ENCODE assay signal across 8 cellular contexts in the genomic region with DNA sequence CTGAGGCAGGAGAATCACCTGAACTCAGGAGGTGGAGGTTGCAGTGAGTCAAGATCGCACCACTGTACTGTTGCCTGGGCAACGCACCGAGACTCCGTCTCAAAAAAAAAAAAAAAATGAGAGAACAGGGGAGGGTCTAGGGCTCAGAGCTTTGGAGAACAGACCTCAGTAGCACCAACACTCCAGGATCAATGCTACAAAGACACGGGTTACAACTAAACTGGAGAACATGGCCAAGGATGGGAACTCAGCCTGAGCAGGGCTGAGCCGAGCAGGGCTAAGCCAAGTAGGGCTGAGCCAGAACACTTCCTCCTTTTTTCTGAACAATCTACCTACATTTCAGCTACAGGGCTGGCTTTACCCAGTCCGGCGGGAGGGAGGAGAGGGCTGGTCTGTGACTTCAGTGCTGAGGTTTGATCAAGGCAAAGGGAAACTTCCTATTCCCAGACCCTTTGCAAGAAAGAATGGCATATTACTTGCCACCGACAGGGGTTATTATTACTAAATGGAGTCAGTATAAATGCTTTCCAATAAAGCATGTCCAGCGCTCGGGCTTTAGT. TPM values are rescaled to one million over a fixed set of nuclear protein-coding genes. Genes with fewer than 3 reads are reported as not detected.
A peak's percentile ranks its signal among the peaks of the same experiment; 100 is the strongest.
DNase-seq lines count a peak whose midpoint lies in the region; ATAC-seq and TF ChIP-seq lines count a peak whose summit lies in the region.

No MANE protein-coding gene starts in this region.

- TF ChIP-seq CTCF in NB4 (IDR thresholded peaks at IDR 0.05; ENCODE audit: low read depth, low read length) (no peak), foreskin fibroblast (IDR thresholded peaks at IDR 0.05; ENCODE audit: low read depth, low read length) (no peak), progenitor cell of endocrine pancreas (IDR thresholded peaks at IDR 0.05; ENCODE audit: unreplicated experiment) (no peak)

- TF ChIP-seq POLR2A in NB4 (IDR thresholded peaks at IDR 0.05; ENCODE audit: extremely low read depth, insufficient read length): no peak

- peak overlapping the region; percentile 72 for H3K4me3 Mint-ChIP-seq in progenitor cell of endocrine pancreas (ENCODE audit: low read depth)

- H3K9me3 Mint-ChIP-seq in progenitor cell of endocrine pancreas (ENCODE audit: low read depth): no peaks in the 10 kb centered on the region

- H3K4me1 Mint-ChIP-seq in progenitor cell of endocrine pancreas (ENCODE audit: low read depth): peaks cover 20% of the 10 kb centered on the region

- peak overlapping the region; percentile 64 for H3K27ac Mint-ChIP-seq in progenitor cell of endocrine pancreas

- DNase-seq in NB4 (ENCODE audit: low read depth) (peak; percentile 92), foreskin fibroblast (no peak), progenitor cell of endocrine pancreas (ENCODE audit: low spot score, unreplicated experiment) (no peak), GOT3 (lab: John Stamatoyannopoulos, UW) (no peak), NCI-H82 (lab: John Stamatoyannopoulos, UW) (no peak)
- DNase-seq in activated CD8-positive, alpha-beta memory T cell treated with anti-CD3 and anti-CD28 coated beads, Interleukin-2, amount 50 U/mL, for 48 hours: peak; percentile 68

- H3K36me3 Mint-ChIP-seq in progenitor cell of endocrine pancreas (ENCODE audit: insufficient read depth): no peaks in the 10 kb centered on the region

- H3K27me3 Mint-ChIP-seq in progenitor cell of endocrine pancreas: no peaks in the 10 kb centered on the region

- ATAC-seq in GM18499 (IDR thresholded peaks at IDR 0.05; ENCODE audit: insufficient read depth, unreplicated experiment): peak; percentile 41
- peak; percentile 56 for ATAC-seq in HG02610 (IDR thresholded peaks at IDR 0.05; ENCODE audit: unreplicated experiment)

- H3K4me3 ChIP-seq in NB4 (ENCODE audit: low read depth, low read length): peak overlapping the region; percentile 73
- peak overlapping the region; percentile 64 to 68 for H3K4me3 ChIP-seq in foreskin fibroblast (ENCODE audit: low read depth in 1 of 2, low read length in 2 of 2)

RNA-seq across cellular contexts. Expression of a gene that starts 2.9 kb away (rescaled TPM):
- 2.8 and 5.0 TPM in 2 replicates for total RNA-seq in progenitor cell of endocrine pancreas

Comparison
In these comparisons a context has a peak if more than half of its experiments do, and no peak if none do; other contexts are left out.
1. DNase-seq: peak in NB4 (single experiment) and activated CD8-positive, alpha-beta memory T cell treated with anti-CD3 and anti-CD28 coated beads, Interleukin-2, amount 50 U/mL, for 48 hours (single experiment); none in foreskin fibroblast (0 of 2), progenitor cell of endocrine pancreas (single experiment), GOT3 (single experiment) and NCI-H82 (single experiment).